Comparison of ENCODE assay signal across 18 cellular contexts in genomic region chr12:131223171-131223761, GRCh38.
A peak's percentile ranks its signal among the peaks of the same experiment; 100 is the strongest.
DNase-seq lines count a peak whose midpoint lies in the region; ATAC-seq and TF ChIP-seq lines count a peak whose summit lies in the region.
"Had no signal": no experiment of that assay in that cellular context is flagged by ENCODE, and none has a peak within 500 bp of the region (broad histone marks: within the 10 kb centered on the region; RNA-seq: fewer than 3 reads in every experiment).

No MANE protein-coding gene starts in this region.

- H3K9me3 Mint-ChIP-seq in natural killer cell treated with Interleukin-12 subunit alpha and Interleukin-12 subunit beta and Interleukin-15 and Interleukin-18, amount 100 ng/mL, for 72 hours = no peaks in the 10 kb centered on the region
- no peaks in the 10 kb centered on the region for H3K9me3 Mint-ChIP-seq in natural killer cell
- H3K9me3 Mint-ChIP-seq in chondrocyte (ENCODE audit: low read depth) = no peaks in the 10 kb centered on the region
- H3K9me3 Mint-ChIP-seq in neural crest cell = no peaks in the 10 kb centered on the region
- H3K9me3 Mint-ChIP-seq: CD4-positive, alpha-beta T cell had no signal

- peaks cover 6 to 8% of the 10 kb centered on the region in 2 donors for H3K27me3 Mint-ChIP-seq in natural killer cell treated with Interleukin-12 subunit alpha and Interleukin-12 subunit beta and Interleukin-15 and Interleukin-18, amount 100 ng/mL, for 72 hours
- H3K27me3 Mint-ChIP-seq in natural killer cell (ENCODE audit: low read depth in 2 of 2) = peaks cover 2% of the 10 kb centered on the region in 2 donors
- H3K27me3 Mint-ChIP-seq in chondrocyte (ENCODE audit: low read depth) = peaks cover 4% of the 10 kb centered on the region
- no peaks in the 10 kb centered on the region for H3K27me3 Mint-ChIP-seq in neural crest cell (ENCODE audit: low read depth)

- DNase-seq in natural killer cell treated with Interleukin-12 subunit alpha and Interleukin-12 subunit beta and Interleukin-15 and Interleukin-18, amount 100 ng/mL, for 72 hours (ENCODE audit: low spot score) = peak; percentile 54
- DNase-seq in natural killer cell = no peak
- peak; percentile 85 for DNase-seq in chondrocyte (ENCODE audit: low spot score)
- no peak for DNase-seq in neural crest cell (ENCODE audit: low read depth, low spot score)
- no peak for DNase-seq in NCI-H2107 (lab: John Stamatoyannopoulos, UW)
- no peak for DNase-seq in activated CD4-positive, CD25-positive, alpha-beta regulatory T cell (lab: John Stamatoyannopoulos, UW)
- no peak for DNase-seq in GF-D8 (lab: John Stamatoyannopoulos, UW)
- DNase-seq: CD4-positive, alpha-beta T cell; COR-L47; GM23248; Karpas-422; NCI-H1417; NCI-H1694 treated with DMSO at 0.1 percent for 48 hours; NCI-H2081 treated with DMSO at 0.1 percent for 48 hours; NCI-H446; OCI-M1 had no signal

- TF ChIP-seq CTCF in natural killer cell (IDR thresholded peaks at IDR 0.05) = no peak
- no peak for TF ChIP-seq CTCF in chondrocyte (IDR thresholded peaks at IDR 0.05)
- no peak for TF ChIP-seq CTCF in neural crest cell (conservative IDR thresholded peaks at IDR 0.05)

- no peak overlapping the region for H3K27ac Mint-ChIP-seq in natural killer cell treated with Interleukin-12 subunit alpha and Interleukin-12 subunit beta and Interleukin-15 and Interleukin-18, amount 100 ng/mL, for 72 hours
- H3K27ac Mint-ChIP-seq in natural killer cell (no peak overlapping the region), chondrocyte (ENCODE audit: unreplicated experiment) (no peak overlapping the region), neural crest cell (ENCODE audit: unreplicated experiment) (peak overlapping the region; percentile 52)
- H3K27ac Mint-ChIP-seq: B cell; CD4-positive, alpha-beta T cell had no signal

- H3K36me3 Mint-ChIP-seq in natural killer cell treated with Interleukin-12 subunit alpha and Interleukin-12 subunit beta and Interleukin-15 and Interleukin-18, amount 100 ng/mL, for 72 hours = no peaks in the 10 kb centered on the region
- H3K36me3 Mint-ChIP-seq in natural killer cell = no peaks in the 10 kb centered on the region
- no peaks in the 10 kb centered on the region for H3K36me3 Mint-ChIP-seq in chondrocyte (ENCODE audit: low read depth)
- no peaks in the 10 kb centered on the region for H3K36me3 Mint-ChIP-seq in neural crest cell (ENCODE audit: low read depth)

- ATAC-seq in natural killer cell treated with Interleukin-12 subunit alpha and Interleukin-12 subunit beta and Interleukin-15 and Interleukin-18, amount 100 ng/mL, for 72 hours = no peak
- ATAC-seq in natural killer cell = no peak
- no peak for ATAC-seq in GM21786 (IDR thresholded peaks at IDR 0.05; ENCODE audit: unreplicated experiment)

- peaks cover 7 to 8% of the 10 kb centered on the region in 2 donors for H3K4me1 Mint-ChIP-seq in natural killer cell treated with Interleukin-12 subunit alpha and Interleukin-12 subunit beta and Interleukin-15 and Interleukin-18, amount 100 ng/mL, for 72 hours (ENCODE audit: low read depth in 2 of 2)
- H3K4me1 Mint-ChIP-seq in natural killer cell = peaks cover 6 to 8% of the 10 kb centered on the region in 2 donors
- H3K4me1 Mint-ChIP-seq in chondrocyte (ENCODE audit: low read depth) = peaks cover 8% of the 10 kb centered on the region
- H3K4me1 Mint-ChIP-seq in neural crest cell = peaks cover 29% of the 10 kb centered on the region

- intact Hi-C loops in natural killer cell (cut with micrococcal nuclease) = no loop called here

- no peak overlapping the region for H3K4me3 Mint-ChIP-seq in natural killer cell treated with Interleukin-12 subunit alpha and Interleukin-12 subunit beta and Interleukin-15 and Interleukin-18, amount 100 ng/mL, for 72 hours
- H3K4me3 Mint-ChIP-seq in natural killer cell (no peak overlapping the region), chondrocyte (ENCODE audit: unreplicated experiment) (no peak overlapping the region), neural crest cell (peak overlapping the region; percentile 5)
- H3K4me3 Mint-ChIP-seq: B cell; CD4-positive, alpha-beta T cell had no signal

Comparison
In these comparisons a context has a peak if more than half of its experiments do, and no peak if none do; other contexts are left out.
1. DNase-seq: peak in natural killer cell treated with Interleukin-12 subunit alpha and Interleukin-12 subunit beta and Interleukin-15 and Interleukin-18, amount 100 ng/mL, for 72 hours (single experiment) and chondrocyte (single experiment); none in natural killer cell (single experiment), neural crest cell (single experiment), NCI-H2107 (single experiment), activated CD4-positive, CD25-positive, alpha-beta regulatory T cell (0 of 4) and GF-D8 (single experiment).